ENCODE assay signal across 25 cellular contexts in genomic region chr6:98787961-98788360, GRCh38. TPM values are rescaled to one million over a fixed set of nuclear protein-coding genes. Genes with fewer than 3 reads are reported as not detected.
DNase-seq lines count a peak whose midpoint lies in the region; ATAC-seq, FAIRE-seq and TF ChIP-seq lines count a peak whose summit lies in the region.
"Had no signal": no experiment of that assay in that cellular context is flagged by ENCODE, and none has a peak within 500 bp of the region (broad histone marks: within the 10 kb centered on the region; RNA-seq: fewer than 3 reads in every experiment).

No MANE protein-coding gene starts in this region.

- FAIRE-seq in RCC 7860 (lab: Jason Lieb, UNC) = no peak
- FAIRE-seq: endothelial cell of umbilical vein had no signal

- H3K4me1 Mint-ChIP-seq in GM23338 (peaks cover 35% of the 10 kb centered on the region), neural crest cell (peaks cover 17% of the 10 kb centered on the region)
- no peaks in the 10 kb centered on the region for H3K4me1 Mint-ChIP-seq in stimulated activated naive CD8-positive, alpha-beta T cell treated with anti-CD3 and anti-CD28 coated beads, Interleukin-15, amount 100 ng/mL, for 72 hours
- H3K4me1 Mint-ChIP-seq: naive B cell had no signal

- peaks cover 34% of the 10 kb centered on the region for H3K4me1 ChIP-seq in GM23338 (ENCODE audit: insufficient read depth)
- H3K4me1 ChIP-seq: colonic mucosa, prostate gland, spleen, testis had no signal

- H2AFZ ChIP-seq in GM23338 = peak overlapping the region; percentile 80

- no peaks in the 10 kb centered on the region; the same call in 1 of the 2 replicates for H3K36me3 ChIP-seq in GM23338 (ENCODE audit: insufficient read depth)
- H3K36me3 ChIP-seq: colonic mucosa, prostate gland, spleen, WERI-Rb-1 had no signal

- H3K4me3 Mint-ChIP-seq in GM23338 (peak overlapping the region; percentile 29; the same call in 2 of the 3 replicates), neural crest cell (peak overlapping the region; percentile 61)
- no peak overlapping the region for H3K4me3 Mint-ChIP-seq in stimulated activated naive CD8-positive, alpha-beta T cell treated with anti-CD3 and anti-CD28 coated beads, Interleukin-15, amount 100 ng/mL, for 72 hours
- H3K4me3 Mint-ChIP-seq: activated CD4-positive, alpha-beta memory T cell treated with anti-CD3 and anti-CD28 coated beads for 36 hours; activated naive CD4-positive, alpha-beta T cell treated with anti-CD3 and anti-CD28 coated beads for 36 hours; naive B cell; T-helper 1 cell treated with Interleukin-12 subunit alpha and Interleukin-12 subunit beta and Interleukin-4 antibody, amounts not matched to agents 30 μg/mL and 1 μg/mL, for 36 hours had no signal

- H3K36me3 Mint-ChIP-seq in GM23338 (ENCODE audit: low read depth) = no peaks in the 10 kb centered on the region
- no peaks in the 10 kb centered on the region for H3K36me3 Mint-ChIP-seq in neural crest cell (ENCODE audit: low read depth)
- H3K36me3 Mint-ChIP-seq: activated CD4-positive, alpha-beta memory T cell treated with anti-CD3 and anti-CD28 coated beads for 36 hours; naive B cell had no signal

- ATAC-seq in GM23338 = peak; percentile 97
- ATAC-seq in stimulated activated naive CD8-positive, alpha-beta T cell treated with anti-CD3 and anti-CD28 coated beads, Interleukin-15, amount 100 ng/mL, for 72 hours = no peak
- ATAC-seq in HG03469 (IDR thresholded peaks at IDR 0.05; ENCODE audit: unreplicated experiment) = no peak
- ATAC-seq: Right ventricle myocardium inferior had no signal

- no peaks in the 10 kb centered on the region for H3K79me2 ChIP-seq in GM23338 (replicated peaks; ENCODE audit: insufficient read depth)

- TF ChIP-seq CTCF in GM23338 (conservative IDR thresholded peaks at IDR 0.05; ENCODE audit: low read depth in 2 of 2) (no peak), neural crest cell (conservative IDR thresholded peaks at IDR 0.05) (no peak)

- H3K27me3 ChIP-seq in GM23338 (ENCODE audit: insufficient read depth) = no peaks in the 10 kb centered on the region
- H3K27me3 ChIP-seq: colonic mucosa, testis had no signal

- H3K27ac Mint-ChIP-seq in GM23338 (no peak overlapping the region), neural crest cell (ENCODE audit: unreplicated experiment) (peak overlapping the region; percentile 79)
- H3K27ac Mint-ChIP-seq in stimulated activated naive CD8-positive, alpha-beta T cell treated with anti-CD3 and anti-CD28 coated beads, Interleukin-15, amount 100 ng/mL, for 72 hours = no peak overlapping the region
- H3K27ac Mint-ChIP-seq: activated CD4-positive, alpha-beta memory T cell treated with anti-CD3 and anti-CD28 coated beads for 36 hours; activated naive CD4-positive, alpha-beta T cell treated with anti-CD3 and anti-CD28 coated beads for 36 hours; naive B cell; T-helper 1 cell treated with Interleukin-12 subunit alpha and Interleukin-12 subunit beta and Interleukin-4 antibody, amounts not matched to agents 30 μg/mL and 1 μg/mL, for 36 hours had no signal

- peak overlapping the region; percentile 73 for H3K4me2 ChIP-seq in GM23338

- H3K9me2 ChIP-seq in GM23338 (ENCODE audit: insufficient read depth) = no peaks in the 10 kb centered on the region

- H3K9me3 Mint-ChIP-seq in GM23338 = no peaks in the 10 kb centered on the region
- no peaks in the 10 kb centered on the region for H3K9me3 Mint-ChIP-seq in neural crest cell
- no peaks in the 10 kb centered on the region for H3K9me3 Mint-ChIP-seq in stimulated activated naive CD8-positive, alpha-beta T cell treated with anti-CD3 and anti-CD28 coated beads, Interleukin-15, amount 100 ng/mL, for 72 hours
- H3K9me3 Mint-ChIP-seq: activated CD4-positive, alpha-beta memory T cell treated with anti-CD3 and anti-CD28 coated beads for 36 hours; activated naive CD4-positive, alpha-beta T cell treated with anti-CD3 and anti-CD28 coated beads for 36 hours; T-helper 1 cell treated with Interleukin-12 subunit alpha and Interleukin-12 subunit beta and Interleukin-4 antibody, amounts not matched to agents 30 μg/mL and 1 μg/mL, for 36 hours had no signal

- H3K27me3 Mint-ChIP-seq in GM23338 (ENCODE audit: insufficient read depth, low read depth, poor library complexity) = no peaks in the 10 kb centered on the region
- no peaks in the 10 kb centered on the region for H3K27me3 Mint-ChIP-seq in neural crest cell (ENCODE audit: low read depth)
- H3K27me3 Mint-ChIP-seq in stimulated activated naive CD8-positive, alpha-beta T cell treated with anti-CD3 and anti-CD28 coated beads, Interleukin-15, amount 100 ng/mL, for 72 hours = peaks cover 33% of the 10 kb centered on the region

- no peak overlapping the region for H3K27ac ChIP-seq in GM23338 (ENCODE audit: low read depth)
- H3K27ac ChIP-seq: colonic mucosa, prostate gland, spleen, testis, WERI-Rb-1 had no signal

- DNase-seq in GM23338 (ENCODE audit: low spot score) = peak; percentile 79
- DNase-seq in NCI-H2227 treated with DMSO at 0.1 percent for 48 hours (lab: John Stamatoyannopoulos, UW) = peak; percentile 7
- DNase-seq in foreskin melanocyte = peak; percentile 71
- peak; percentile 20 for DNase-seq in neural crest cell (ENCODE audit: low read depth, low spot score)
- DNase-seq in RCC 7860 (ENCODE audit: low spot score) = no peak
- no peak for DNase-seq in stimulated activated naive CD8-positive, alpha-beta T cell treated with anti-CD3 and anti-CD28 coated beads, Interleukin-15, amount 100 ng/mL, for 72 hours
- DNase-seq in NCI-H146 treated with DMSO at 0.1 percent for 48 hours (lab: John Stamatoyannopoulos, UW; ENCODE audit: unreplicated experiment) = no peak
- DNase-seq: activated CD4-positive, alpha-beta memory T cell treated with anti-CD3 and anti-CD28 coated beads for 36 hours; activated naive CD4-positive, alpha-beta T cell treated with anti-CD3 and anti-CD28 coated beads for 36 hours; aorta; Calu3; colonic mucosa; foreskin fibroblast; GDM1; naive B cell; NCI-H446 treated with DMSO at 0.1 percent for 48 hours; spleen; testis; WERI-Rb-1 had no signal

- no peaks in the 10 kb centered on the region for H4K20me1 ChIP-seq in GM23338 (replicated peaks; ENCODE audit: insufficient read depth)

- H3F3A ChIP-seq in GM23338 (replicated peaks; ENCODE audit: low read depth) = no peaks in the 10 kb centered on the region

- H3K4me3 ChIP-seq in GM23338 = peak overlapping the region; percentile 34
- H3K4me3 ChIP-seq: colonic mucosa, prostate gland, spleen had no signal

TF ChIP-seq in GM23338, 12 proteins besides CTCF, POLR2A, EP300 and RAD21:
- TF ChIP-seq CREB1 (CRISPR knock-in tag; IDR thresholded peaks at IDR 0.05; ENCODE audit: low read depth) (no peak), ETS1 (IDR thresholded peaks at IDR 0.05) (no peak)

RNA-seq across cellular contexts. Expression of gene POU3F2, which starts 46.4 kb away (rescaled TPM):
- total RNA-seq in GM23338 (2014; rRNA removed; shearing (Covaris generic)) = 0.70 and 0.76 TPM in 2 replicates
- polyA plus RNA-seq in GM23338 (2016; fragmentation: Nextera tagmentation; extraction: Ambion mirVana) = 0.26 and 0.31 TPM in 2 replicates
- total RNA-seq in neural crest cell = 111 and 114 TPM in 2 replicates
- total RNA-seq: activated CD4-positive, alpha-beta memory T cell treated with anti-CD3 and anti-CD28 coated beads for 36 hours; activated naive CD4-positive, alpha-beta T cell treated with anti-CD3 and anti-CD28 coated beads for 36 hours; aorta; Calu3; colonic mucosa; endothelial cell of umbilical vein; lower leg skin; prostate gland; Right ventricle myocardium inferior; spleen had no signal
- polyA plus RNA-seq: aorta, endothelial cell of umbilical vein had no signal

Comparison
In these comparisons a context has a peak if more than half of its experiments do, and no peak if none do; other contexts are left out.
1. DNase-seq: peak in GM23338 (single experiment), NCI-H2227 treated with DMSO at 0.1 percent for 48 hours (single experiment), foreskin melanocyte (single experiment) and neural crest cell (single experiment); none in RCC 7860 (single experiment), stimulated activated naive CD8-positive, alpha-beta T cell treated with anti-CD3 and anti-CD28 coated beads, Interleukin-15, amount 100 ng/mL, for 72 hours (0 of 2) and NCI-H146 treated with DMSO at 0.1 percent for 48 hours (single experiment).
2. H3K4me3 Mint-ChIP-seq: peak in GM23338 (single experiment) and neural crest cell (single experiment); none in stimulated activated naive CD8-positive, alpha-beta T cell treated with anti-CD3 and anti-CD28 coated beads, Interleukin-15, amount 100 ng/mL, for 72 hours (0 of 2).
3. RNA of gene POU3F2, which starts 46.4 kb away (total RNA-seq): 111 to 114 TPM in neural crest cell; 0.70 to 0.76 TPM in GM23338; every median in the first group is over 10 times any median in the second.